In the genomic region with DNA sequence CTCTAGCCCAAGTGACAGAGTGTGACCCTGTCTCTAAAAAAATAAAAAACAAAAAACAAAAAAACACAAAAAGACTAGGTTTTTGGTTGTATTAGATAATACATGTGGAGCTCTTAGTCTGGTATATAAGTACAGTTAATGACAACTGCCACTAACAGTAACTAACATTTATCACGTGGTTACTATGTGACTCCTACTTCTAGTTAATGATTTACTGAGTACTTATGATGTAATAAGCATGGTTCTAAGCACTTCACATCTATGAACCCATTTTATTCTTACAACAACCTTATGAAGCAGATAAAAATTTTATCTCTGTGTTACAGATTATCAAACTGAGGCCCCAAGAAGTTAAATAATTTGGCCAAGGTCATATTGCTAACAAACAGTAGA, we compare ENCODE assay signal across 30 cellular contexts. TPM values are rescaled to one million over a fixed set of nuclear protein-coding genes. Genes with fewer than 3 reads are reported as not detected.
A peak's percentile ranks its signal among the peaks of the same experiment; 100 is the strongest.
DNase-seq lines count a peak whose midpoint lies in the region; ATAC-seq, FAIRE-seq and TF ChIP-seq lines count a peak whose summit lies in the region.
"Had no signal": no experiment of that assay in that cellular context is flagged by ENCODE, and none has a peak within 500 bp of the region (broad histone marks: within the 10 kb centered on the region; RNA-seq: fewer than 3 reads in every experiment).

No MANE protein-coding gene starts in this region.

- CTCF ChIA-PET in K562 (lab: Yijun Ruan, JAX; ENCODE audit: low intra/inter-chr PET ratio): no interaction called here

- FAIRE-seq in K562 (lab: Jason Lieb, UNC): no peak

- H4K20me1 ChIP-seq in K562 (replicated peaks; ENCODE audit: control insufficient read depth, insufficient read depth, low read length): no peaks in the 10 kb centered on the region

- peaks cover 7 to 15% of the 10 kb centered on the region in 2 experiments; a peak in 4 of 5 replicates for H3K27me3 ChIP-seq in K562 (ENCODE audit: control insufficient read depth in 2 of 2, insufficient read depth in 2 of 2, low read length in 2 of 2)
- H3K27me3 ChIP-seq: adrenal gland, body of pancreas, right atrium auricular region, upper lobe of left lung had no signal

- H3K9ac ChIP-seq in K562 (ENCODE audit: insufficient read depth in 1 of 2, low read depth in 2 of 2, low read length in 2 of 2): no peak overlapping the region

- no peaks in the 10 kb centered on the region for H3K79me2 ChIP-seq in K562 (ENCODE audit: control insufficient read depth, insufficient read depth, low read length)

- TF ChIP-seq POLR2A in K562 (conservative IDR thresholded peaks at IDR 0.05): no peak

- no peaks in the 10 kb centered on the region for H3K9me3 ChIP-seq in K562 (replicated peaks; ENCODE audit: control insufficient read depth, insufficient read depth, low read depth, low read length)
- H3K9me3 ChIP-seq: adrenal gland, body of pancreas, heart right ventricle, right atrium auricular region, upper lobe of left lung had no signal

- POLR2A ChIA-PET in K562 (lab: Yijun Ruan, JAX): no interaction called here

- no peak overlapping the region for H2AFZ ChIP-seq in K562 (ENCODE audit: low read depth, low read length)
- H2AFZ ChIP-seq: GM23338 had no signal

- DNase-seq in K562 (ENCODE audit: extremely low read depth in 1 of 4, low spot score in 3 of 4) (no peak), substantia nigra (lab: John Stamatoyannopoulos, UW) (no peak), NCI-H2227 (lab: John Stamatoyannopoulos, UW; ENCODE audit: unreplicated experiment) (no peak), NOMO-1 treated with DMSO at 0.1 percent for 48 hours (lab: John Stamatoyannopoulos, UW; ENCODE audit: unreplicated experiment) (no peak)
- DNase-seq in stimulated activated naive CD8-positive, alpha-beta T cell treated with anti-CD3 and anti-CD28 coated beads, Interleukin-15, Interleukin-2, amounts not matched to agents 100 U/mL and 50 U/mL, for 24 hours: no peak
- DNase-seq: activated B cell treated with CpG ODN at 0.5 μM for 24 hours; activated CD4-positive, alpha-beta T cell treated with anti-CD3 and anti-CD28 coated beads, Interleukin-2, amount 50 U/mL, for 1 hour; activated CD8-positive, alpha-beta memory T cell treated with anti-CD3 and anti-CD28 coated beads, Interleukin-2, amount 10 ng/mL, durations not matched to agents 7 days and 5 days; activated naive CD4-positive, alpha-beta T cell treated with Interleukin-2 at 50 U/mL for 16 hours; activated T-cell treated with anti-CD3 and anti-CD28 coated beads, Interleukin-2, amount 50 U/mL, for 48 hours; adrenal gland; DND-41; heart right ventricle; HFFc6; NCI-H1048; NCI-H187; NCI-H526 treated with DMSO at 0.1 percent for 48 hours; nephron progenitor cell; SIG-M5; stimulated activated CD4-positive, alpha-beta T cell treated with anti-CD3 and anti-CD28 coated beads, Interleukin-2, amount 100 ng/mL, for 24 hours; SW 1271; upper lobe of left lung had no signal

- no peak overlapping the region for H3K4me3 ChIP-seq in K562
- H3K4me3 ChIP-seq: adrenal gland, body of pancreas, GM23338, heart right ventricle, right atrium auricular region, upper lobe of left lung had no signal

- no peaks in the 10 kb centered on the region for H3K4me1 ChIP-seq in K562 (replicated peaks in 1 of 2; ENCODE audit: control insufficient read depth in 2 of 2, insufficient read depth in 2 of 2, low read length in 2 of 2)
- H3K4me1 ChIP-seq: adrenal gland, upper lobe of left lung had no signal

- no TSS peak for BruUV-seq in K562 (replicated peaks; lab: Mats Ljungman, UMichigan)

- H3K27ac ChIP-seq in K562 (ENCODE audit: extremely low read depth, low read depth, low read length): no peak overlapping the region
- peak overlapping the region; percentile 79 for H3K27ac ChIP-seq in substantia nigra (ENCODE audit: low read depth, low read length, poor library complexity, severe bottlenecking)
- H3K27ac ChIP-seq: adrenal gland, body of pancreas, right atrium auricular region, upper lobe of left lung had no signal

- intact Hi-C loops in K562 (cut with micrococcal nuclease): no loop called here

- no peaks in the 10 kb centered on the region for H3K9me1 ChIP-seq in K562 (ENCODE audit: control insufficient read depth, insufficient read depth, low read length)

- TF ChIP-seq CTCF in K562 (IDR thresholded peaks at IDR 0.05 in 2 of 3, conservative IDR thresholded peaks at IDR 0.05 in 1 of 3; ENCODE audit: insufficient read depth in 2 of 3, low read depth in 1 of 3, low read length in 3 of 3): no peak

- 0% methylated on average over 1 of the region's 1 CpG for WGBS in K562 (ENCODE audit: insufficient coverage, low coverage, missing lambda C conversion rate)

- no peak for TF ChIP-seq EP300 in K562 (IDR thresholded peaks at IDR 0.05; ENCODE audit: low read length)

- no peak overlapping the region for H3K4me2 ChIP-seq in K562 (ENCODE audit: insufficient read depth, low read length)
- H3K4me2 ChIP-seq: GM23338 had no signal

- TF ChIP-seq RAD21 in K562 (CRISPR knock-in tag; conservative IDR thresholded peaks at IDR 0.05 in 1 of 2, IDR thresholded peaks at IDR 0.05 in 1 of 2): no peak

- in situ Hi-C loops in K562 (cut with MboI): no loop called here

- no peaks in the 10 kb centered on the region for H3K36me3 ChIP-seq in K562 (ENCODE audit: control insufficient read depth, insufficient read depth, low read length)
- H3K36me3 ChIP-seq: adrenal gland, heart right ventricle, right atrium auricular region, upper lobe of left lung had no signal

- peak; percentile 82 for ATAC-seq in GM19452 (IDR thresholded peaks at IDR 0.05; ENCODE audit: unreplicated experiment)
- ATAC-seq in HG03342 (IDR thresholded peaks at IDR 0.05; ENCODE audit: unreplicated experiment): peak; percentile 76
- ATAC-seq in K562: no peak
- ATAC-seq in stimulated activated naive CD8-positive, alpha-beta T cell treated with anti-CD3 and anti-CD28 coated beads, Interleukin-15, Interleukin-2, amounts not matched to agents 100 U/mL and 50 U/mL, for 24 hours: no peak
- ATAC-seq: activated CD8-positive, alpha-beta memory T cell treated with anti-CD3 and anti-CD28 coated beads, Interleukin-2, amount 10 ng/mL, durations not matched to agents 7 days and 5 days; GM23338; Panc1 had no signal

TF ChIP-seq in K562, 482 proteins besides CTCF, POLR2A, EP300 and RAD21 (continues in another document):
- TF ChIP-seq MEIS2 (IDR thresholded peaks at IDR 0.05; ENCODE audit: partially characterized antibody): peak; percentile 28
- TF ChIP-seq SUPT5H (IDR thresholded peaks at IDR 0.05): no peak
- TF ChIP-seq, protein P1, sequence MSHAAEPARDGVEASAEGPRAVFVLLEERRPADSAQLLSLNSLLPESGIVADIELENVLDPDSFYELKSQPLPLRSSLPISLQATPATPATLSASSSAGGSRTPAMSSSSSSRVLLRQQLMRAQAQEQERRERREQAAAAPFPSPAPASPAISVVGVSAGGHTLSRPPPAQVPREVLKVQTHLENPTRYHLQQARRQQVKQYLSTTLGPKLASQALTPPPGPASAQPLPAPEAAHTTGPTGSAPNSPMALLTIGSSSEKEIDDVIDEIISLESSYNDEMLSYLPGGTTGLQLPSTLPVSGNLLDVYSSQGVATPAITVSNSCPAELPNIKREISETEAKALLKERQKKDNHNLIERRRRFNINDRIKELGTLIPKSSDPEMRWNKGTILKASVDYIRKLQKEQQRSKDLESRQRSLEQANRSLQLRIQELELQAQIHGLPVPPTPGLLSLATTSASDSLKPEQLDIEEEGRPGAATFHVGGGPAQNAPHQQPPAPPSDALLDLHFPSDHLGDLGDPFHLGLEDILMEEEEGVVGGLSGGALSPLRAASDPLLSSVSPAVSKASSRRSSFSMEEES (CRISPR knock-in tag; IDR thresholded peaks at IDR 0.05): peak; percentile 30; the same call in 1 of the 2 replicates
- no peak for TF ChIP-seq TBP (optimal IDR thresholded peaks at IDR 0.05; ENCODE audit: low read depth, low read length)
- no peak for TF ChIP-seq ZNF77 (CRISPR knock-in tag; IDR thresholded peaks at IDR 0.05)

RNA-seq across cellular contexts. Expression of a gene that starts 6.1 kb away (rescaled TPM):
- 0.19 and 0.32 TPM in 2 replicates for total RNA-seq in K562 (2011; cell fraction: chromatin; rRNA removed; ENCODE audit: low replicate concordance)
- total RNA-seq in K562 (2011; cell fraction: nucleolus; rRNA removed): not detected in 2 replicates
- 0.37 TPM in 1 of 2 replicates, not detected in the other for total RNA-seq in K562 (2011; cell fraction: nucleoplasm; rRNA removed)
- total RNA-seq in K562 (2014; rRNA removed): 0.49 and 0.59 TPM in 2 replicates
- 0.11 TPM in 1 of 2 replicates, not detected in the other for total RNA-seq in K562 (2014; rRNA removed; fragmentation: Illumina TruSeq; extraction: Trizol)
- 0.07 TPM in 1 of 2 replicates, not detected in the other for total RNA-seq in K562 (2015; rRNA removed; fragmentation: Illumina TruSeq; extraction: Trizol)
- 0.83 and 1.1 TPM in 2 replicates for total RNA-seq in K562 (2021)
- polyA plus RNA-seq in K562 (2011; rRNA removed): 0.04 and 0.08 TPM in 2 replicates
- 0.06 and 0.31 TPM in 2 replicates for polyA plus RNA-seq in K562 (2011; cell fraction: cytosol; rRNA removed)
- 0.06 and 0.28 TPM in 2 replicates for polyA plus RNA-seq in K562 (2011; cell fraction: nucleus; rRNA removed)
- polyA plus RNA-seq in K562 (2012): 0.09 and 0.18 TPM in 2 replicates
- polyA plus RNA-seq in K562 (2014; fragmentation: Illumina TruSeq; extraction: Trizol): 0.30 and 0.40 TPM in 2 replicates
- not detected for polyA plus RNA-seq in K562 (2014; fragmentation: Nextera tagmentation; extraction: Ambion mirVana)
- polyA plus RNA-seq in K562 (2014; rRNA removed): 0.11 and 0.28 TPM in 2 replicates
- 0.18 TPM in 1 of 2 replicates, not detected in the other for polyA minus RNA-seq in K562 (2011; rRNA and poly(A)+ RNA removed)
- 0.48 and 1.0 TPM in 2 replicates for polyA minus RNA-seq in K562 (2011; cell fraction: cytosol; rRNA and poly(A)+ RNA removed)
- polyA minus RNA-seq in K562 (2011; cell fraction: nucleus; rRNA and poly(A)+ RNA removed): 0.11 TPM in 1 of 2 replicates, not detected in the other
- total RNA-seq: activated B cell treated with CpG ODN at 0.5 μM for 24 hours, body of pancreas had no signal
- polyA plus RNA-seq: adrenal gland, CD14-positive monocyte, IgD-negative memory B cell had no signal

RNA-seq across cellular contexts. Expression of a gene that starts 39.9 kb away (rescaled TPM):
- 13.3 and 20.3 TPM in 2 replicates for total RNA-seq in K562 (2011; cell fraction: chromatin; rRNA removed; ENCODE audit: low replicate concordance)
- total RNA-seq in K562 (2011; cell fraction: nucleolus; rRNA removed): 6.3 and 7.0 TPM in 2 replicates
- 14.1 and 20.8 TPM in 2 replicates for total RNA-seq in K562 (2011; cell fraction: nucleoplasm; rRNA removed)
- total RNA-seq in K562 (2014; rRNA removed) (25.8 and 28.7 TPM in 2 replicates), K562 (2014; rRNA removed; fragmentation: Illumina TruSeq; extraction: Trizol) (22.0 and 24.3 TPM in 2 replicates), K562 (2015; rRNA removed; fragmentation: Illumina TruSeq; extraction: Trizol) (24.0 and 24.6 TPM in 2 replicates), K562 (2021) (22.1 and 22.3 TPM in 2 replicates)
- polyA plus RNA-seq in K562 (2011; rRNA removed) (12.4 and 16.0 TPM in 2 replicates), K562 (2014; fragmentation: Illumina TruSeq; extraction: Trizol) (20.6 and 26.6 TPM in 2 replicates), K562 (2014; fragmentation: Nextera tagmentation; extraction: Ambion mirVana) (1 to 10 TPM; 9.4 to 9.6 TPM), K562 (2014; rRNA removed) (22.8 and 27.3 TPM in 2 replicates)
- 8.6 and 9.9 TPM in 2 replicates for polyA plus RNA-seq in K562 (2011; cell fraction: cytosol; rRNA removed)
- 8.3 and 8.9 TPM in 2 replicates for polyA plus RNA-seq in K562 (2011; cell fraction: nucleus; rRNA removed)
- 15.4 and 16.9 TPM in 2 replicates for polyA plus RNA-seq in K562 (2012)
- 16.3 TPM in 2 replicates for polyA minus RNA-seq in K562 (2011; rRNA and poly(A)+ RNA removed)
- polyA minus RNA-seq in K562 (2011; cell fraction: cytosol; rRNA and poly(A)+ RNA removed): 5.7 and 10.7 TPM in 2 replicates
- 3.8 and 5.8 TPM in 2 replicates for polyA minus RNA-seq in K562 (2011; cell fraction: nucleus; rRNA and poly(A)+ RNA removed)

Comparison
In these comparisons a context has a peak if more than half of its experiments do, and no peak if none do; other contexts are left out.
1. ATAC-seq: peak in GM19452 (single experiment) and HG03342 (single experiment); none in K562 (single experiment) and stimulated activated naive CD8-positive, alpha-beta T cell treated with anti-CD3 and anti-CD28 coated beads, Interleukin-15, Interleukin-2, amounts not matched to agents 100 U/mL and 50 U/mL, for 24 hours (single experiment).